1 cellular context compared by ENCODE assay signal in genomic region chr6:144159727-144160126, GRCh38.
TF ChIP-seq lines count a peak whose summit lies in the region.

No MANE protein-coding gene starts in this region.

TF ChIP-seq in H1, 55 proteins besides CTCF, POLR2A, EP300 and RAD21 (continued from another document):
- no peak for TF ChIP-seq TCF12 (IDR thresholded peaks at IDR 0.05; ENCODE audit: low read depth, low read length)
- TF ChIP-seq SIX5 (IDR thresholded peaks at IDR 0.05; ENCODE audit: low read depth, low read length): no peak
- TF ChIP-seq KDM5A (IDR thresholded peaks at IDR 0.05; ENCODE audit: low read length): no peak
- TF ChIP-seq EZH2 (IDR thresholded peaks at IDR 0.05; ENCODE audit: low read depth, low read length, severe bottlenecking): no peak
TF ChIP-seq in H1: peak in this region for 0.
